In genomic region chr15:57752426-57752825, GRCh38 we compare ENCODE assay signal across 12 cellular contexts. TPM values are rescaled to one million over a fixed set of nuclear protein-coding genes. Genes with fewer than 3 reads are reported as not detected.
DNase-seq lines count a peak whose midpoint lies in the region; ATAC-seq and TF ChIP-seq lines count a peak whose summit lies in the region.
"Had no signal": no experiment of that assay in that cellular context is flagged by ENCODE, and none has a peak within 500 bp of the region (broad histone marks: within the 10 kb centered on the region; RNA-seq: fewer than 3 reads in every experiment).

No MANE protein-coding gene starts in this region.

- TF ChIP-seq EP300 in gastroesophageal sphincter (IDR thresholded peaks at IDR 0.05), result no peak

- no peak overlapping the region for H3K27ac ChIP-seq in OCI-LY3 (ENCODE audit: low read length)
- no peak overlapping the region for H3K27ac ChIP-seq in gastroesophageal sphincter

- peak; percentile 28 for ATAC-seq in gastroesophageal sphincter

- H3K36me3 ChIP-seq in OCI-LY3 (replicated peaks; ENCODE audit: low read depth, low read length), result no peaks in the 10 kb centered on the region
- no peaks in the 10 kb centered on the region for H3K36me3 ChIP-seq in gastroesophageal sphincter

- H3K4me2 ChIP-seq in OCI-LY3 (ENCODE audit: low read length), result no peak overlapping the region

- H2AFZ ChIP-seq in OCI-LY3 (ENCODE audit: low read depth, low read length), result no peak overlapping the region

- 44 to 62% methylated on average over 2 to 3 of the region's 9 CpGs for WGBS in gastroesophageal sphincter (ENCODE audit: low coverage in 1 of 2), 2 donors

- H3K36me3 Mint-ChIP-seq in nephron (ENCODE audit: low read depth), result no peaks in the 10 kb centered on the region
- no peaks in the 10 kb centered on the region for H3K36me3 Mint-ChIP-seq in activated T-helper 2 cell treated with anti-CD3 and anti-CD28 coated beads, Interferon-gamma antibody, Interleukin-2, Interleukin-4, amounts not matched to agents 10 μg/mL and 5 μg/mL and 100 μg/mL, durations not matched to agents 14 hours and 24 hours and 36 hours (ENCODE audit: low read depth)
- H3K36me3 Mint-ChIP-seq in activated CD4-positive, alpha-beta T cell treated with anti-CD3 and anti-CD28 coated beads, Interleukin-2, amount 10 ng/mL, durations not matched to agents 24 days and 14 days (ENCODE audit: low read depth), result no peaks in the 10 kb centered on the region

- H3K27me3 ChIP-seq in OCI-LY3 (ENCODE audit: low read depth, low read length), result no peaks in the 10 kb centered on the region
- no peaks in the 10 kb centered on the region for H3K27me3 ChIP-seq in gastroesophageal sphincter

- peak overlapping the region; percentile 69 to 84 (median 80) for H3K27ac Mint-ChIP-seq in nephron
- H3K27ac Mint-ChIP-seq in activated T-helper 2 cell treated with anti-CD3 and anti-CD28 coated beads, Interferon-gamma antibody, Interleukin-2, Interleukin-4, amounts not matched to agents 10 μg/mL and 5 μg/mL and 100 μg/mL, durations not matched to agents 14 hours and 24 hours and 36 hours, result no peak overlapping the region
- H3K27ac Mint-ChIP-seq in activated CD4-positive, alpha-beta T cell treated with anti-CD3 and anti-CD28 coated beads, Interleukin-2, amount 10 ng/mL, durations not matched to agents 24 days and 14 days, result no peak overlapping the region

- H3K4me3 Mint-ChIP-seq in nephron, result peak overlapping the region; percentile 4 to 34 (median 29)
- no peak overlapping the region for H3K4me3 Mint-ChIP-seq in activated T-helper 2 cell treated with anti-CD3 and anti-CD28 coated beads, Interferon-gamma antibody, Interleukin-2, Interleukin-4, amounts not matched to agents 10 μg/mL and 5 μg/mL and 100 μg/mL, durations not matched to agents 14 hours and 24 hours and 36 hours (ENCODE audit: low read depth)
- no peak overlapping the region for H3K4me3 Mint-ChIP-seq in activated CD4-positive, alpha-beta T cell treated with anti-CD3 and anti-CD28 coated beads, Interleukin-2, amount 10 ng/mL, durations not matched to agents 24 days and 14 days

- H4K20me1 ChIP-seq in OCI-LY3 (ENCODE audit: insufficient read depth, low read length), result no peaks in the 10 kb centered on the region

- H3K4me1 ChIP-seq in OCI-LY3 (ENCODE audit: low read length) (no peaks in the 10 kb centered on the region), gastroesophageal sphincter (peaks cover 0 to 14% (median 3%) of the 10 kb centered on the region in 3 donors)

- H3K4me3 ChIP-seq in OCI-LY3 (ENCODE audit: low read length) (no peak overlapping the region), gastroesophageal sphincter (peak overlapping the region in 1 of 2 donors; percentile 23)

- TF ChIP-seq CTCF in OCI-LY3 (IDR thresholded peaks at IDR 0.05; ENCODE audit: low read depth, low read length) (peak; percentile 22; the same call in 1 of the 2 replicates), gastroesophageal sphincter (IDR thresholded peaks at IDR 0.05) (peak in 1 of 4 experiments; percentile 30), nephron (IDR thresholded peaks at IDR 0.05; ENCODE audit: unreplicated experiment in 3 of 3) (peak; percentile 21 to 57 (median 42))

- H3K79me2 ChIP-seq in OCI-LY3 (ENCODE audit: low read length), result no peaks in the 10 kb centered on the region

- intact Hi-C loops in activated T-helper 2 cell treated with anti-CD3 and anti-CD28 coated beads, Interferon-gamma antibody, Interleukin-2, Interleukin-4, amounts not matched to agents 10 μg/mL and 5 μg/mL and 100 μg/mL, durations not matched to agents 14 hours and 24 hours and 36 hours (cut with micrococcal nuclease), result no loop called here
- intact Hi-C loops in activated CD4-positive, alpha-beta T cell treated with anti-CD3 and anti-CD28 coated beads, Interleukin-2, amount 10 ng/mL, durations not matched to agents 24 days and 14 days (cut with micrococcal nuclease), result loop anchor here (10.0 kb wide), 2 partner anchors 62 to 312 kb away; partner anchors contain the start of gene ALDH1A2

- no peaks in the 10 kb centered on the region for H3K9me3 ChIP-seq in OCI-LY3 (ENCODE audit: insufficient read depth, low read length)
- no peaks in the 10 kb centered on the region for H3K9me3 ChIP-seq in gastroesophageal sphincter

- H3K4me1 Mint-ChIP-seq in nephron, result peaks cover 24% of the 10 kb centered on the region
- H3K4me1 Mint-ChIP-seq in activated T-helper 2 cell treated with anti-CD3 and anti-CD28 coated beads, Interferon-gamma antibody, Interleukin-2, Interleukin-4, amounts not matched to agents 10 μg/mL and 5 μg/mL and 100 μg/mL, durations not matched to agents 14 hours and 24 hours and 36 hours (ENCODE audit: low read depth), result no peaks in the 10 kb centered on the region
- H3K4me1 Mint-ChIP-seq in activated CD4-positive, alpha-beta T cell treated with anti-CD3 and anti-CD28 coated beads, Interleukin-2, amount 10 ng/mL, durations not matched to agents 24 days and 14 days, result peaks cover under 1% of the 10 kb centered on the region

- no peak overlapping the region for H3K9ac ChIP-seq in OCI-LY3 (ENCODE audit: low read length)

- H3K9me3 Mint-ChIP-seq in nephron, result no peaks in the 10 kb centered on the region
- H3K9me3 Mint-ChIP-seq in activated T-helper 2 cell treated with anti-CD3 and anti-CD28 coated beads, Interferon-gamma antibody, Interleukin-2, Interleukin-4, amounts not matched to agents 10 μg/mL and 5 μg/mL and 100 μg/mL, durations not matched to agents 14 hours and 24 hours and 36 hours, result no peaks in the 10 kb centered on the region
- H3K9me3 Mint-ChIP-seq in activated CD4-positive, alpha-beta T cell treated with anti-CD3 and anti-CD28 coated beads, Interleukin-2, amount 10 ng/mL, durations not matched to agents 24 days and 14 days, result no peaks in the 10 kb centered on the region

- DNase-seq in Ammon's horn (ENCODE audit: low spot score) (peak; percentile 45), NCI-H69 (lab: John Stamatoyannopoulos, UW) (no peak), erythroblast (lab: John Stamatoyannopoulos, UW) (no peak)
- no peak for DNase-seq in activated T-helper 2 cell treated with anti-CD3 and anti-CD28 coated beads, Interferon-gamma antibody, Interleukin-2, Interleukin-4, amounts not matched to agents 10 μg/mL and 5 μg/mL and 100 μg/mL, durations not matched to agents 14 hours and 24 hours and 36 hours (ENCODE audit: low spot score)
- no peak for DNase-seq in activated CD4-positive, alpha-beta T cell treated with anti-CD3 and anti-CD28 coated beads, Interleukin-2, amount 10 ng/mL, durations not matched to agents 24 days and 14 days
- DNase-seq: activated CD8-positive, alpha-beta memory T cell treated with anti-CD3 and anti-CD28 coated beads, Interleukin-2, amount 50 U/mL, for 48 hours; GF-D8; Karpas-422; kidney glomerular epithelial cell had no signal

- peaks cover 7% of the 10 kb centered on the region for H3K27me3 Mint-ChIP-seq in nephron (ENCODE audit: low read depth)
- peaks cover 2% of the 10 kb centered on the region for H3K27me3 Mint-ChIP-seq in activated T-helper 2 cell treated with anti-CD3 and anti-CD28 coated beads, Interferon-gamma antibody, Interleukin-2, Interleukin-4, amounts not matched to agents 10 μg/mL and 5 μg/mL and 100 μg/mL, durations not matched to agents 14 hours and 24 hours and 36 hours (ENCODE audit: low read depth)
- H3K27me3 Mint-ChIP-seq in activated CD4-positive, alpha-beta T cell treated with anti-CD3 and anti-CD28 coated beads, Interleukin-2, amount 10 ng/mL, durations not matched to agents 24 days and 14 days, result peaks cover 8% of the 10 kb centered on the region

- TF ChIP-seq POLR2A in gastroesophageal sphincter (IDR thresholded peaks at IDR 0.05) (no peak), erythroblast (IDR thresholded peaks at IDR 0.05; ENCODE audit: low read length) (no peak)

RNA-seq across cellular contexts. Expression of gene POLR2M, which starts 45.9 kb away (rescaled TPM):
- total RNA-seq in gastroesophageal sphincter, result 10 to 100 TPM; 47.3 to 80.5 (median 59.0) TPM
- 45.2 and 59.3 TPM in 2 replicates for total RNA-seq in activated T-helper 2 cell treated with anti-CD3 and anti-CD28 coated beads, Interferon-gamma antibody, Interleukin-2, Interleukin-4, amounts not matched to agents 10 μg/mL and 5 μg/mL and 100 μg/mL, durations not matched to agents 14 hours and 24 hours and 36 hours
- 54.5 and 55.4 TPM in 2 replicates for total RNA-seq in activated CD4-positive, alpha-beta T cell treated with anti-CD3 and anti-CD28 coated beads, Interleukin-2, amount 10 ng/mL, durations not matched to agents 24 days and 14 days

Comparison
In these comparisons a context has a peak if more than half of its experiments do, and no peak if none do; other contexts are left out.
1. H3K27ac Mint-ChIP-seq: peak in nephron (3 of 3); none in activated T-helper 2 cell treated with anti-CD3 and anti-CD28 coated beads, Interferon-gamma antibody, Interleukin-2, Interleukin-4, amounts not matched to agents 10 μg/mL and 5 μg/mL and 100 μg/mL, durations not matched to agents 14 hours and 24 hours and 36 hours (single experiment) and activated CD4-positive, alpha-beta T cell treated with anti-CD3 and anti-CD28 coated beads, Interleukin-2, amount 10 ng/mL, durations not matched to agents 24 days and 14 days (single experiment).
2. H3K4me3 Mint-ChIP-seq: peak in nephron (3 of 3); none in activated T-helper 2 cell treated with anti-CD3 and anti-CD28 coated beads, Interferon-gamma antibody, Interleukin-2, Interleukin-4, amounts not matched to agents 10 μg/mL and 5 μg/mL and 100 μg/mL, durations not matched to agents 14 hours and 24 hours and 36 hours (single experiment) and activated CD4-positive, alpha-beta T cell treated with anti-CD3 and anti-CD28 coated beads, Interleukin-2, amount 10 ng/mL, durations not matched to agents 24 days and 14 days (single experiment).